Comparison of ENCODE assay signal across 9 cellular contexts in genomic region chr5:150317048-150318003, GRCh38. TPM values are rescaled to one million over a fixed set of nuclear protein-coding genes. Genes with fewer than 3 reads are reported as not detected.
DNase-seq lines count a peak whose midpoint lies in the region; FAIRE-seq and TF ChIP-seq lines count a peak whose summit lies in the region.
"Had no signal": no experiment of that assay in that cellular context is flagged by ENCODE, and none has a peak within 500 bp of the region (broad histone marks: within the 10 kb centered on the region; RNA-seq: fewer than 3 reads in every experiment).

No MANE protein-coding gene starts in this region.

- peak; percentile 99 for FAIRE-seq in HTR-8/SVneo (lab: Jason Lieb, UNC)

- H3K27me3 Mint-ChIP-seq in mesothelial cell of epicardium (ENCODE audit: low read depth), result no peaks in the 10 kb centered on the region

- CTCF ChIA-PET in BJ (lab: Yijun Ruan, JAX), result interaction anchor here (0.9 to 1.7 kb wide), 4 partner anchors 15 to 133 kb away, joined by 3 to 4 read pairs (median 3); partner anchors contain the start of gene ARSI
- CTCF ChIA-PET in HEK293T (lab: Yijun Ruan, JAX), result no interaction called here

- H3K27me3 ChIP-seq in BJ (ENCODE audit: control insufficient read depth, insufficient read depth, low read length), result no peaks in the 10 kb centered on the region
- H3K27me3 ChIP-seq: tibial artery had no signal

- H3K4me1 Mint-ChIP-seq in mesothelial cell of epicardium, result peaks cover 43% of the 10 kb centered on the region

- no peak overlapping the region for H3K4me3 ChIP-seq in BJ (ENCODE audit: low read depth, low read length)
- H3K4me3 ChIP-seq: tibial artery had no signal

- no peaks in the 10 kb centered on the region for H3K36me3 Mint-ChIP-seq in mesothelial cell of epicardium

- no peaks in the 10 kb centered on the region for H3K36me3 ChIP-seq in BJ (ENCODE audit: control insufficient read depth, insufficient read depth, low read length)
- H3K36me3 ChIP-seq: tibial artery had no signal

- peaks cover 4% of the 10 kb centered on the region for H3K9me3 Mint-ChIP-seq in mesothelial cell of epicardium

- POLR2A ChIA-PET in BJ (lab: Charles Lee) (no interaction called here), HEK293T (lab: Yijun Ruan, JAX) (no interaction called here)

- H3K27ac Mint-ChIP-seq in mesothelial cell of epicardium, result peak overlapping the region; percentile 97

- TF ChIP-seq CTCF in BJ (IDR thresholded peaks at IDR 0.05; ENCODE audit: insufficient read depth, low read depth, low read length), result no peak
- no peak for TF ChIP-seq CTCF in mesothelial cell of epicardium (IDR thresholded peaks at IDR 0.05; ENCODE audit: unreplicated experiment)

- H3K4me3 Mint-ChIP-seq in mesothelial cell of epicardium, result no peak overlapping the region

- DNase-seq in BJ (ENCODE audit: low read depth) (peak; percentile 74), HTR-8/SVneo (ENCODE audit: insufficient read length, low spot score) (peak; percentile 95), brain pericyte (ENCODE audit: low read depth, low spot score) (peak; percentile 71), mesothelial cell of epicardium (ENCODE audit: low spot score in 2 of 2, unreplicated experiment in 2 of 2) (no peak), NCI-H510A (lab: John Stamatoyannopoulos, UW) (no peak), NCI-H526 (lab: John Stamatoyannopoulos, UW) (no peak), HEK293T (ENCODE audit: extremely low spot score) (no peak)
- DNase-seq in central memory CD4-positive, alpha-beta T cell, result no peak
- DNase-seq: tibial artery had no signal

TF ChIP-seq in HEK293T, 16 proteins besides CTCF, POLR2A, EP300 and RAD21:
- TF ChIP-seq CTBP1 (IDR thresholded peaks at IDR 0.05; ENCODE audit: borderline replicate concordance) (no peak), TARDBP (IDR thresholded peaks at IDR 0.05) (no peak), ZNF384 (IDR thresholded peaks at IDR 0.05) (no peak), BHLHE40 (IDR thresholded peaks at IDR 0.05; ENCODE audit: borderline replicate concordance) (no peak), L3MBTL2 (conservative IDR thresholded peaks at IDR 0.05) (no peak)

RNA-seq across cellular contexts. Expression of gene ARSI, which starts 14.6 kb away (rescaled TPM):
- polyA plus RNA-seq in BJ (2011; rRNA removed), result 5.2 and 9.8 TPM in 2 replicates
- 5.8 and 6.8 TPM in 2 replicates for polyA minus RNA-seq in BJ (2011; rRNA and poly(A)+ RNA removed)
- 18.5 to 19.1 TPM (median 18.8 TPM) in 3 replicates for total RNA-seq in mesothelial cell of epicardium

RNA-seq across cellular contexts. Expression of gene CAMK2A, which starts 27.8 kb away (rescaled TPM):
- polyA plus RNA-seq in BJ (2011; rRNA removed), result 0.09 and 0.11 TPM in 2 replicates
- polyA minus RNA-seq in BJ (2011; rRNA and poly(A)+ RNA removed), result 0.15 and 0.33 TPM in 2 replicates
- total RNA-seq in mesothelial cell of epicardium, result 3.9 to 4.1 TPM (median 4.0 TPM) in 3 replicates

RNA-seq across cellular contexts. Expression of gene TCOF1, which starts 40.2 kb away (rescaled TPM):
- 5.7 and 9.7 TPM in 2 replicates for polyA plus RNA-seq in BJ (2011; rRNA removed)
- 11.3 and 11.7 TPM in 2 replicates for polyA minus RNA-seq in BJ (2011; rRNA and poly(A)+ RNA removed)
- 53.7 to 58.8 TPM (median 55.7 TPM) in 3 replicates for total RNA-seq in mesothelial cell of epicardium

Comparison
In these comparisons a context has a peak if more than half of its experiments do, and no peak if none do; other contexts are left out.
1. DNase-seq: peak in BJ (single experiment), HTR-8/SVneo (single experiment) and brain pericyte (single experiment); none in mesothelial cell of epicardium (0 of 2), NCI-H510A (single experiment), central memory CD4-positive, alpha-beta T cell (single experiment), NCI-H526 (0 of 2) and HEK293T (single experiment).